Comparison of ENCODE assay signal across 9 cellular contexts in genomic region chr2:9565436-9566153, GRCh38. TPM values are rescaled to one million over a fixed set of nuclear protein-coding genes. Genes with fewer than 3 reads are reported as not detected.
DNase-seq lines count a peak whose midpoint lies in the region; ATAC-seq, FAIRE-seq and TF ChIP-seq lines count a peak whose summit lies in the region.
"Had no signal": no experiment of that assay in that cellular context is flagged by ENCODE, and none has a peak within 500 bp of the region (broad histone marks: within the 10 kb centered on the region; RNA-seq: fewer than 3 reads in every experiment).

No MANE protein-coding gene starts in this region.

- H3K4me1 ChIP-seq in RWPE2 (ENCODE audit: insufficient read depth, poor library complexity, severe bottlenecking) = peaks cover 12% of the 10 kb centered on the region
- no peaks in the 10 kb centered on the region for H3K4me1 ChIP-seq in pancreas

- peak overlapping the region; percentile 36 for H3K27ac ChIP-seq in RWPE2 (ENCODE audit: poor library complexity, severe bottlenecking)
- peak overlapping the region in 1 of 4 donors; percentile 20 for H3K27ac ChIP-seq in pancreas

- peak; percentile 93 for DNase-seq in AG10803 (ENCODE audit: low read depth)
- peak; percentile 64 for DNase-seq in RWPE2 (ENCODE audit: low spot score)
- peak; percentile 93 for DNase-seq in fibroblast of pulmonary artery (ENCODE audit: low read depth)
- peak in 4 of 6 donors; percentile 25 to 60 (median 57) for DNase-seq in pancreas
- DNase-seq in NCI-H2107 (lab: John Stamatoyannopoulos, UW) = no peak
- DNase-seq in GM10266 (ENCODE audit: extremely low spot score) = no peak
- DNase-seq: activated CD4-positive, alpha-beta T cell treated with anti-CD3 and anti-CD28 coated beads, Interleukin-2, amount 10 ng/mL, durations not matched to agents 24 days and 14 days had no signal

- intact Hi-C loops in pancreas (cut with DNase I) = no loop called here

- H3K27me3 ChIP-seq in RWPE2 (ENCODE audit: insufficient read depth, poor library complexity, severe bottlenecking) (no peaks in the 10 kb centered on the region), pancreas (no peaks in the 10 kb centered on the region)

- H3K4me3 ChIP-seq in AG10803 (ENCODE audit: low read length) (peak overlapping the region; percentile 38), RWPE2 (ENCODE audit: severe bottlenecking) (no peak overlapping the region), fibroblast of pulmonary artery (replicated peaks; ENCODE audit: low read depth, low read length) (peak overlapping the region; percentile 25), pancreas (no peak overlapping the region)

- TF ChIP-seq CTCF in AG10803 (conservative IDR thresholded peaks at IDR 0.05; ENCODE audit: low read length) (no peak), RWPE2 (IDR thresholded peaks at IDR 0.05; ENCODE audit: poor library complexity, severe bottlenecking) (no peak), fibroblast of pulmonary artery (IDR thresholded peaks at IDR 0.05; ENCODE audit: low read length, missing control alignments) (no peak), pancreas (IDR thresholded peaks at IDR 0.05) (no peak), GM10266 (IDR thresholded peaks at IDR 0.05; ENCODE audit: control insufficient read depth, insufficient read depth, low read depth, missing control alignments) (no peak)

- FAIRE-seq in pancreas (lab: Jason Lieb, UNC) = no peak

- H3K36me3 ChIP-seq in RWPE2 (ENCODE audit: low read depth) (no peaks in the 10 kb centered on the region), pancreas (no peaks in the 10 kb centered on the region)

- WGBS in pancreas, 2 donors = 85 to 89% methylated on average over 11 of the region's 11 CpGs

- ATAC-seq in RWPE2 (ENCODE audit: low read depth) (peak; percentile 100), pancreas (peak; percentile 66 to 94 (median 88)), GM18517 (IDR thresholded peaks at IDR 0.05; ENCODE audit: unreplicated experiment) (no peak)
- ATAC-seq in activated CD4-positive, CD25-positive, alpha-beta regulatory T cell treated with anti-CD3 and anti-CD28 coated beads, Interleukin-2, amount 50 U/mL, for 24 hours = no peak

- no peaks in the 10 kb centered on the region for H3K9me3 ChIP-seq in RWPE2 (ENCODE audit: severe bottlenecking)
- H3K9me3 ChIP-seq in pancreas = no peaks in the 10 kb centered on the region

RNA-seq across cellular contexts. Expression of gene ADAM17, which starts 10.0 kb away (rescaled TPM):
- total RNA-seq in pancreas = 10 to 100 TPM in 2 of 6 donors, 1 to 10 TPM in 4; 6.3 to 18.8 (median 7.8) TPM
- polyA plus RNA-seq in pancreas = 1 to 10 TPM; 4.6 to 6.2 TPM

Comparison
In these comparisons a context has a peak if more than half of its experiments do, and no peak if none do; other contexts are left out.
1. DNase-seq: peak in AG10803 (single experiment), RWPE2 (single experiment), fibroblast of pulmonary artery (single experiment) and pancreas (4 of 6); none in NCI-H2107 (single experiment) and GM10266 (single experiment).
2. H3K4me3 ChIP-seq: peak in AG10803 (single experiment) and fibroblast of pulmonary artery (single experiment); none in RWPE2 (single experiment) and pancreas (0 of 4).
3. ATAC-seq: peak in RWPE2 (single experiment) and pancreas (4 of 4); none in activated CD4-positive, CD25-positive, alpha-beta regulatory T cell treated with anti-CD3 and anti-CD28 coated beads, Interleukin-2, amount 50 U/mL, for 24 hours (0 of 2) and GM18517 (single experiment).